ENCODE assay signal across 1 cellular context in genomic region chr4:141375855-141376254, GRCh38.
TF ChIP-seq lines count a peak whose summit lies in the region.

No MANE protein-coding gene starts in this region.

TF ChIP-seq in A549, 52 proteins besides CTCF, POLR2A, EP300 and RAD21 (continued from another document):
- no peak for TF ChIP-seq REST (IDR thresholded peaks at IDR 0.05)
- no peak for TF ChIP-seq HEYL (CRISPR knock-in tag; IDR thresholded peaks at IDR 0.05)
- TF ChIP-seq TP53 (CRISPR knock-in tag; IDR thresholded peaks at IDR 0.05) = no peak
- TF ChIP-seq CHD2 (IDR thresholded peaks at IDR 0.05; ENCODE audit: low read length, partially characterized antibody) = no peak
- no peak for TF ChIP-seq CHD4 (IDR thresholded peaks at IDR 0.05; ENCODE audit: borderline replicate concordance)
- TF ChIP-seq RCOR1 (IDR thresholded peaks at IDR 0.05; ENCODE audit: low read depth, low read length) = no peak
- TF ChIP-seq HES2 (IDR thresholded peaks at IDR 0.05) = no peak
- TF ChIP-seq TFCP2L1 (CRISPR knock-in tag; IDR thresholded peaks at IDR 0.05) = no peak
- TF ChIP-seq RFX5 (IDR thresholded peaks at IDR 0.05) = no peak
- peak; percentile 73 for TF ChIP-seq SMC3 (IDR thresholded peaks at IDR 0.05)
TF ChIP-seq in A549: peak in this region for 7.
